26 cellular contexts compared by ENCODE assay signal in the genomic region with DNA sequence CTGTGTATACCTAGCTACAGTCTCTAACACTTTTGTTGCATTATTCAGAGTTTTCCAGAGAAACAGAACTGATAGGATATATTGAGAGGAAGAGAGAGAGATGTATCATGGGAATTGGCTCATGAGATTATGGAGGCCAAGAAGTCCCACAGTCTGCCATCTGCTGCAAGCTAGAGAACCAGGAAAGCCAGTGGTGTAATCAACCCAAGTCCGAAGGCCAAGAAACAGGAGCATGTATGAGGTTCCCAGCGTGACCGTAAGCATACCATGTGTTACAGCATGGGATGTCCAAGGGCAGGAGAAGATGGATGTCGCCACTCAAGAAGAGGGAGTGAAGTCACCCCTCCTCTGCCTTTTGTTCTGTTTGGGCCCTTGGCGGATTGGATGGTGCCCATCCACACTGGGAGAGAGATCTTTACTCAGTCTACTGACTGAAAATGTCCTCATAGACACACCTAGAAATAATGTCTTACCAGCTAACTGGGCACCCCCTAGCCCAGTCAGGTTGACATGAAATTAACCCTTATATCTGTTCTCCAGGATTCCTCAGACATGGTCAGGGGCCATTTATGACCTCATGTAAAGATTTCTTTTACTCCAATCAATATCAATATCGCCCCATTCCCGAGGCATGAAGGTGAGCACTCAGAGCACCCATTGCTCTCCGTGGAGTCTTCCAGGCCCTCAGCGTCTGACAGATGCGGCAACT.
"Had no signal": no experiment of that assay in that cellular context is flagged by ENCODE, and none has a peak within 500 bp of the region (broad histone marks: within the 10 kb centered on the region; RNA-seq: fewer than 3 reads in every experiment).

No MANE protein-coding gene starts in this region.

- H3K27ac Mint-ChIP-seq: effector memory CD8-positive, alpha-beta T cell; endodermal cell; immature natural killer cell; mesothelial cell of epicardium had no signal

- H3K9me3 Mint-ChIP-seq: effector memory CD8-positive, alpha-beta T cell; endodermal cell; immature natural killer cell had no signal

- H3K4me3 ChIP-seq: coronary artery, dorsolateral prefrontal cortex, esophagus squamous epithelium, gastrocnemius medialis, heart left ventricle, hepatocyte, left lung, lower lobe of right lung, mucosa of descending colon had no signal

- H3K36me3 ChIP-seq: gastrocnemius medialis had no signal

- H2AFZ ChIP-seq: hepatocyte had no signal

- H3K4me2 ChIP-seq: hepatocyte had no signal

- ATAC-seq: effector memory CD8-positive, alpha-beta T cell; esophagus mucosa; gastrocnemius medialis; heart left ventricle; left lung; left ventricle myocardium superior; lower lobe of right lung; mucosa of descending colon had no signal

- DNase-seq: dermis blood vessel endothelial cell; dorsolateral prefrontal cortex; effector CD8-positive, alpha-beta T cell; effector memory CD8-positive, alpha-beta T cell; endodermal cell; erythroblast; esophagus squamous epithelium; foreskin fibroblast; foreskin melanocyte; gastrocnemius medialis; heart left ventricle; hypothalamus; immature natural killer cell; islet precursor cell; kidney; kidney glomerular epithelial cell; left lung; left ventricle myocardium superior; lower lobe of right lung; mesenchymal stem cell; mucosa of descending colon had no signal

- H3K27ac ChIP-seq: coronary artery, epithelial cell of prostate, esophagus squamous epithelium, gastrocnemius medialis, heart left ventricle, hepatocyte, left lung, lower lobe of right lung had no signal

- H3K27me3 ChIP-seq: dorsolateral prefrontal cortex, esophagus squamous epithelium, gastrocnemius medialis, heart left ventricle, hepatocyte, left lung had no signal

- H3K9me3 ChIP-seq: esophagus squamous epithelium, gastrocnemius medialis, heart left ventricle, left lung, lower lobe of right lung, mucosa of descending colon had no signal

- H3K4me3 Mint-ChIP-seq: effector memory CD8-positive, alpha-beta T cell; endodermal cell; immature natural killer cell; mesothelial cell of epicardium had no signal
